In the genomic region with DNA sequence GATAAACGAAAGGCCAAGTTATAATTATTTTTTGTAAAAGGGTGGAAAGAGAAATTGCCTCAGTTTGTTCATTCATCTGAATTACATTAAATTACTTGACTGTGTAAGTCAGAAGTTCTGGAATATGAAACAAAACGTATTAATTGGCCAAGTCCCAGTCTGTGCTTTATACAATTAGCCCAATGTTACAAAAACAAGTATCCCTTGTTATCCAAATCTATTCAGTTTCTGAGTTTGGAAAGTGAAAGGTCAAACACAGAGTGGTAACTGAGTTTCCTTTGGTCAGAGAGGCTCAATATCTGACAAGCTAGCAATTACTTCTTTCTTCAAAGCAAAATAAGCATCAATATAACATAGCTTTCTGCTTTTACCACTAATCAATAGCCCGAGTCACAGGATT, we compare ENCODE assay signal across 21 cellular contexts.
"Had no signal": no experiment of that assay in that cellular context is flagged by ENCODE, and none has a peak within 500 bp of the region (broad histone marks: within the 10 kb centered on the region; RNA-seq: fewer than 3 reads in every experiment).

No MANE protein-coding gene starts in this region.

- H3K36me3 ChIP-seq: gastroesophageal sphincter, heart right ventricle, upper lobe of left lung had no signal

- H3K36me3 Mint-ChIP-seq: immature natural killer cell had no signal

- H3K9me3 Mint-ChIP-seq: activated naive CD4-positive, alpha-beta T cell treated with anti-CD3 and anti-CD28 coated beads for 36 hours; activated T-cell treated with anti-CD3 and anti-CD28 coated beads, Interleukin-2, amount 50 U/mL, for 4 hours; brain; central memory CD8-positive, alpha-beta T cell; immature natural killer cell; nephron had no signal

- H3K27me3 ChIP-seq: gastroesophageal sphincter, heart right ventricle, spleen, testis, upper lobe of left lung had no signal

- H3K9ac ChIP-seq: parathyroid adenoma had no signal

- H3K27me3 Mint-ChIP-seq: brain; central memory CD8-positive, alpha-beta T cell had no signal

- H3K4me3 ChIP-seq: coronary artery, gastroesophageal sphincter, heart right ventricle, spleen, testis, upper lobe of left lung had no signal

- DNase-seq: activated CD4-positive, alpha-beta T cell treated with anti-CD3 and anti-CD28 coated beads, Interleukin-2, amount 50 U/mL, for 1 hour; activated CD8-positive, alpha-beta memory T cell treated with anti-CD3 and anti-CD28 coated beads, Interleukin-2, amount 50 U/mL, for 4 hours; activated naive CD4-positive, alpha-beta T cell treated with anti-CD3 and anti-CD28 coated beads for 36 hours; activated T-cell treated with anti-CD3 and anti-CD28 coated beads, Interleukin-2, amount 50 U/mL, for 4 hours; heart right ventricle; immature natural killer cell; kidney glomerular epithelial cell; spleen; stimulated activated naive CD4-positive, alpha-beta T cell treated with Interleukin-2 at 50 U/mL for 16 hours; T-helper 1 cell; testis; upper lobe of left lung had no signal

- H3K27ac ChIP-seq: coronary artery, gastroesophageal sphincter, heart right ventricle, parathyroid adenoma, upper lobe of left lung had no signal

- FAIRE-seq: endometrium had no signal

- ATAC-seq: activated CD4-positive, CD25-positive, alpha-beta regulatory T cell treated with anti-CD3 and anti-CD28 coated beads, Interleukin-2, amount 50 U/mL, for 24 hours; activated T-cell treated with anti-CD3 and anti-CD28 coated beads, Interleukin-2, amount 50 U/mL, for 4 hours; esophagus mucosa; gastroesophageal sphincter; heart right ventricle had no signal

- H2AFZ ChIP-seq: parathyroid adenoma had no signal

- H3K27ac Mint-ChIP-seq: activated naive CD4-positive, alpha-beta T cell treated with anti-CD3 and anti-CD28 coated beads for 36 hours; brain; nephron had no signal

- H3K4me3 Mint-ChIP-seq: activated naive CD4-positive, alpha-beta T cell treated with anti-CD3 and anti-CD28 coated beads for 36 hours; activated T-cell treated with anti-CD3 and anti-CD28 coated beads, Interleukin-2, amount 50 U/mL, for 4 hours; brain; central memory CD8-positive, alpha-beta T cell; immature natural killer cell; nephron had no signal
